In the genomic region with DNA sequence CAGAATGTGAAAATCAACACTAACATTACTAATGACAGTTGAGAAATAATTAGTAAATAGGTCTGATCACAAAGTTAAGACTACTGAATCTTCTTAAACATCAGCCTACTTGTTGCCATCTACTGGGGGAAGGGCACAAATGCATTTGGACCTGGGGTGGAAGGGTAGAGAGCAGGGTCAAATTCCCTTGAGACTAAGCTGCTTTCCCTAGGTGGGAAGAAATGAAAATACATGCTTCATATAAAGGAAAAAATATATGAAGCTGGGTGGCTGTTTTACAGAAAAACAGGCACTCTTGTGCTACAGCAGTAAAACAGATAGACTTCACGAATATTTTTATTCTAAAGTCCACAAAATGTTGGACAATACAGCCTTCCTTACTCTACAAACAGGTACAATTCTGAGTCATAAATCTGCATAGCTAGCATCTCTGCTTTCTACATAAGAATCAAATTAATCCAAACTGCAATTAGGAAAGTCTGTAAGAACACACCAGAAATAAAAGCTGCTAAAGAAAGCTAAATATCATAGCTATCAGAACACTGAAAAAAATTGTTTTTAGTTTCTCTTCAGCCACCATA, we compare ENCODE assay signal across 8 cellular contexts. TPM values are rescaled to one million over a fixed set of nuclear protein-coding genes. Genes with fewer than 3 reads are reported as not detected.
DNase-seq lines count a peak whose midpoint lies in the region; ATAC-seq, FAIRE-seq and TF ChIP-seq lines count a peak whose summit lies in the region.

No MANE protein-coding gene starts in this region.

- no peaks in the 10 kb centered on the region for H3K9me3 Mint-ChIP-seq in HFFc6

- no peaks in the 10 kb centered on the region for H3K9me3 ChIP-seq in heart left ventricle
- H3K9me3 ChIP-seq in right atrium auricular region, result no peaks in the 10 kb centered on the region
- no peaks in the 10 kb centered on the region for H3K9me3 ChIP-seq in OCI-LY3 (ENCODE audit: insufficient read depth, low read length)
- no peaks in the 10 kb centered on the region for H3K9me3 ChIP-seq in endothelial cell of umbilical vein (replicated peaks; ENCODE audit: control insufficient read depth, insufficient read depth, low read length)
- H3K9me3 ChIP-seq in small intestine (ENCODE audit: control insufficient read depth, low read depth), result no peaks in the 10 kb centered on the region

- H3K27me3 ChIP-seq in heart left ventricle, result no peaks in the 10 kb centered on the region
- no peaks in the 10 kb centered on the region for H3K27me3 ChIP-seq in right atrium auricular region
- H3K27me3 ChIP-seq in OCI-LY3 (ENCODE audit: low read depth, low read length), result no peaks in the 10 kb centered on the region
- no peaks in the 10 kb centered on the region for H3K27me3 ChIP-seq in endothelial cell of umbilical vein (ENCODE audit: control insufficient read depth in 2 of 2, insufficient read depth in 2 of 2, low read length in 2 of 2)
- H3K27me3 ChIP-seq in small intestine (ENCODE audit: control insufficient read depth in 2 of 2, insufficient read depth in 2 of 2, low read length in 2 of 2), result no peaks in the 10 kb centered on the region

- H3K27ac ChIP-seq in heart left ventricle (no peak overlapping the region), right atrium auricular region (no peak overlapping the region), OCI-LY3 (ENCODE audit: low read length) (no peak overlapping the region), endothelial cell of umbilical vein (ENCODE audit: insufficient read depth, low read depth, low read length) (no peak overlapping the region), small intestine (ENCODE audit: low read depth in 1 of 2, low read length in 1 of 2) (no peak overlapping the region)

- TF ChIP-seq CTCF in heart left ventricle (IDR thresholded peaks at IDR 0.05) (peak in 7 of 12 donors; percentile 16 to 44 (median 28)), right atrium auricular region (IDR thresholded peaks at IDR 0.05) (peak in 1 of 2 donors; percentile 48), HFFc6 (IDR thresholded peaks at IDR 0.05) (peak; percentile 39), OCI-LY3 (IDR thresholded peaks at IDR 0.05; ENCODE audit: low read depth, low read length) (peak; percentile 41), endothelial cell of umbilical vein (IDR thresholded peaks at IDR 0.05; ENCODE audit: extremely low read depth in 1 of 2, insufficient read depth in 1 of 2, low read depth in 1 of 2, low read length in 2 of 2) (peak; percentile 15 to 17)

- no peak for FAIRE-seq in endothelial cell of umbilical vein (lab: Jason Lieb, UNC)
- no peak for FAIRE-seq in small intestine (lab: Jason Lieb, UNC)

- BruUV-seq in endothelial cell of umbilical vein (replicated peaks; lab: Mats Ljungman, UMichigan), result no TSS peak

- dilution Hi-C loops in endothelial cell of umbilical vein (cut with MboI; ENCODE audit: extremely low pct_ligation_motif_present, low sequenced_read_pairs), result no loop called here

- H3K36me3 ChIP-seq in heart left ventricle, result peaks cover 0 to 32% (median 19%) of the 10 kb centered on the region in 9 donors
- H3K36me3 ChIP-seq in right atrium auricular region, result peaks cover 13% of the 10 kb centered on the region
- H3K36me3 ChIP-seq in OCI-LY3 (replicated peaks; ENCODE audit: low read depth, low read length), result peaks cover 7% of the 10 kb centered on the region
- H3K36me3 ChIP-seq in endothelial cell of umbilical vein (ENCODE audit: control insufficient read depth in 2 of 2, extremely low read depth in 1 of 2, insufficient read depth in 2 of 2, low read length in 2 of 2), result peaks cover 0 to 2% of the 10 kb centered on the region in 2 experiments
- peaks cover 0 to 5% of the 10 kb centered on the region in 2 donors for H3K36me3 ChIP-seq in small intestine (ENCODE audit: control insufficient read depth in 2 of 2, insufficient read depth in 2 of 2, low read length in 2 of 2)

- H3K27me3 Mint-ChIP-seq in HFFc6 (ENCODE audit: insufficient read depth), result no peaks in the 10 kb centered on the region; the same call in 1 of the 2 replicates

- H3K79me2 ChIP-seq in OCI-LY3 (ENCODE audit: low read length) (peaks cover 65% of the 10 kb centered on the region), endothelial cell of umbilical vein (ENCODE audit: control insufficient read depth, insufficient read depth, low read length) (peaks cover 97% of the 10 kb centered on the region)

- TF ChIP-seq POLR2A in heart left ventricle (IDR thresholded peaks at IDR 0.05) (no peak), endothelial cell of umbilical vein (IDR thresholded peaks at IDR 0.05; ENCODE audit: low read depth, low read length) (no peak)

- H3K4me1 ChIP-seq in heart left ventricle, result peaks cover 0 to 73% (median 54%) of the 10 kb centered on the region in 12 donors
- H3K4me1 ChIP-seq in right atrium auricular region, result peaks cover 0 to 64% of the 10 kb centered on the region in 2 donors
- peaks cover 15% of the 10 kb centered on the region for H3K4me1 ChIP-seq in OCI-LY3 (ENCODE audit: low read length)
- no peaks in the 10 kb centered on the region for H3K4me1 ChIP-seq in endothelial cell of umbilical vein (ENCODE audit: control insufficient read depth, extremely low read depth, insufficient read depth, low read length)
- peaks cover 2% of the 10 kb centered on the region in 2 donors for H3K4me1 ChIP-seq in small intestine (ENCODE audit: control insufficient read depth in 2 of 2, insufficient read depth in 1 of 2, low read depth in 1 of 2, low read length in 1 of 2)

- intact Hi-C loops in heart left ventricle (cut with DNase I) (loop anchor here in 4 of 10 donors (5.0 to 10.0 kb wide), 4 partner anchors 64 to 416 kb away; a partner anchor contains a TSS), endothelial cell of umbilical vein (cut with micrococcal nuclease) (loop anchor here (2.0 kb wide), 1 partner anchor 110 kb away; no protein-coding TSS in a partner anchor)

- peaks cover 45% of the 10 kb centered on the region for H3K4me1 Mint-ChIP-seq in HFFc6 (ENCODE audit: low read depth)

- H3K4me3 ChIP-seq in heart left ventricle, result no peak overlapping the region
- no peak overlapping the region for H3K4me3 ChIP-seq in right atrium auricular region
- H3K4me3 ChIP-seq in OCI-LY3 (ENCODE audit: low read length), result no peak overlapping the region
- H3K4me3 ChIP-seq in endothelial cell of umbilical vein (replicated peaks in 1 of 3; ENCODE audit: insufficient read depth in 1 of 3, low read depth in 1 of 3, low read length in 3 of 3), result no peak overlapping the region
- H3K4me3 ChIP-seq in small intestine (ENCODE audit: low read depth in 1 of 2, low read length in 2 of 2), result no peak overlapping the region

- DNase-seq in heart left ventricle (no peak), right atrium auricular region (ENCODE audit: low spot score) (no peak), HFFc6 (no peak), endothelial cell of umbilical vein (ENCODE audit: low read depth, low spot score) (peak; percentile 46), small intestine (peak; percentile 70), midbrain (lab: John Stamatoyannopoulos, UW) (no peak), foreskin melanocyte (no peak)

- CTCF ChIA-PET in endothelial cell of umbilical vein (lab: Charles Lee), result interaction anchor here (0.6 to 3.1 kb wide), 14 partner anchors 9 to 239 kb away, joined by 3 to 50 read pairs (median 5); no protein-coding TSS in a partner anchor

- peak in 2 of 4 donors; percentile 35 to 47 for ATAC-seq in heart left ventricle

- H3K36me3 Mint-ChIP-seq in HFFc6 (ENCODE audit: low read depth), result peaks cover 10% of the 10 kb centered on the region

- H2AFZ ChIP-seq in OCI-LY3 (ENCODE audit: low read depth, low read length), result no peak overlapping the region
- no peak overlapping the region for H2AFZ ChIP-seq in endothelial cell of umbilical vein (ENCODE audit: low read depth, low read length)

- H3K9ac ChIP-seq in OCI-LY3 (ENCODE audit: low read length), result no peak overlapping the region
- no peak overlapping the region for H3K9ac ChIP-seq in endothelial cell of umbilical vein (replicated peaks; ENCODE audit: extremely low read depth, insufficient read depth, low read length)

- H3K9me1 ChIP-seq in endothelial cell of umbilical vein (replicated peaks; ENCODE audit: control insufficient read depth, extremely low read depth, insufficient read depth, low read length), result no peaks in the 10 kb centered on the region

- peak overlapping the region; percentile 5; the same call in 1 of the 2 replicates for H3K4me2 ChIP-seq in OCI-LY3 (ENCODE audit: low read length)
- H3K4me2 ChIP-seq in endothelial cell of umbilical vein (ENCODE audit: insufficient read depth, low read length), result no peak overlapping the region

- POLR2A ChIA-PET in endothelial cell of umbilical vein (lab: Charles Lee), result no interaction called here

- H4K20me1 ChIP-seq in OCI-LY3 (ENCODE audit: insufficient read depth, low read length), result peaks cover 44% of the 10 kb centered on the region
- peaks cover 25% of the 10 kb centered on the region for H4K20me1 ChIP-seq in endothelial cell of umbilical vein (replicated peaks; ENCODE audit: control insufficient read depth, extremely low read depth, insufficient read depth, low read length)

- no peak overlapping the region for H3K4me3 Mint-ChIP-seq in HFFc6

- H3K27ac Mint-ChIP-seq in HFFc6, result peak overlapping the region; percentile 25; the same call in 1 of the 2 replicates

- 62 to 80% (median 70%) methylated on average over 1 of the region's 1 CpG for WGBS in heart left ventricle, 4 donors
- 14 to 48% (median 39%) methylated on average over 1 of the region's 1 CpG for WGBS in small intestine, 3 donors

RNA-seq across cellular contexts. Expression of a gene that starts 10.9 kb away (rescaled TPM):
- 100 to 1,000 TPM in 8 of 9 donors, 10 to 100 TPM in 1; 90.3 to 245 (median 208) TPM for total RNA-seq in heart left ventricle
- polyA plus RNA-seq in heart left ventricle, result 10 to 100 TPM; 16.1 to 82.3 TPM
- total RNA-seq in right atrium auricular region, result 100 to 1,000 TPM in 1 of 2 donors, 10 to 100 TPM in 1; 94.8 to 107 TPM
- 100 to 1,000 TPM; 249 to 296 (median 265) TPM for total RNA-seq in HFFc6 (2021; fragmentation: NEBNext Ultra II Directional; extraction: Animal tissue kit (Norgen Biotek cat#: 25700))
- total RNA-seq in endothelial cell of umbilical vein, result 256 and 278 TPM in 2 replicates
- polyA plus RNA-seq in endothelial cell of umbilical vein, result 37.8 and 53.8 TPM in 2 replicates
- polyA plus RNA-seq in endothelial cell of umbilical vein (2011; cell fraction: cytosol; rRNA removed), result 45.7 and 48.6 TPM in 2 replicates
- 174 and 230 TPM in 2 replicates for polyA plus RNA-seq in endothelial cell of umbilical vein (2011; cell fraction: nucleus; rRNA removed)
- polyA plus RNA-seq in endothelial cell of umbilical vein (2012), result 167 and 175 TPM in 2 replicates
- polyA minus RNA-seq in endothelial cell of umbilical vein, result 400 and 426 TPM in 2 replicates
- polyA minus RNA-seq in endothelial cell of umbilical vein (2011; cell fraction: cytosol; rRNA and poly(A)+ RNA removed), result 109 TPM
- polyA minus RNA-seq in endothelial cell of umbilical vein (2011; cell fraction: nucleus; rRNA and poly(A)+ RNA removed), result 362 and 539 TPM in 2 replicates
- 10 to 100 TPM; 16.8 to 31.2 (median 20.4) TPM for polyA plus RNA-seq in small intestine

RNA-seq across cellular contexts. Expression of a gene that starts 11.4 kb away (rescaled TPM):
- total RNA-seq in heart left ventricle, result 1 to 10 TPM in 5 of 9 donors, under 1 TPM in 4; 0.69 to 1.9 (median 1.1) TPM
- polyA plus RNA-seq in heart left ventricle, result 1 to 10 TPM in 1 of 2 donors, under 1 TPM in 1; 0.23 to 1.7 TPM
- 1 to 10 TPM in 1 of 2 donors, under 1 TPM in 1; 0.98 to 1.3 TPM for total RNA-seq in right atrium auricular region
- 1 to 10 TPM; 1.3 to 2.9 (median 2.4) TPM for total RNA-seq in HFFc6 (2021; fragmentation: NEBNext Ultra II Directional; extraction: Animal tissue kit (Norgen Biotek cat#: 25700))
- total RNA-seq in endothelial cell of umbilical vein, result 0.53 and 1.1 TPM in 2 replicates
- 0.92 and 1.2 TPM in 2 replicates for polyA plus RNA-seq in endothelial cell of umbilical vein
- 1.4 and 1.5 TPM in 2 replicates for polyA plus RNA-seq in endothelial cell of umbilical vein (2011; cell fraction: cytosol; rRNA removed)
- 1.2 and 1.6 TPM in 2 replicates for polyA plus RNA-seq in endothelial cell of umbilical vein (2011; cell fraction: nucleus; rRNA removed)
- 0.99 and 2.6 TPM in 2 replicates for polyA plus RNA-seq in endothelial cell of umbilical vein (2012)
- 1.3 and 2.8 TPM in 2 replicates for polyA minus RNA-seq in endothelial cell of umbilical vein
- 0.41 TPM for polyA minus RNA-seq in endothelial cell of umbilical vein (2011; cell fraction: cytosol; rRNA and poly(A)+ RNA removed)
- polyA minus RNA-seq in endothelial cell of umbilical vein (2011; cell fraction: nucleus; rRNA and poly(A)+ RNA removed), result 0.87 and 1.4 TPM in 2 replicates
- polyA plus RNA-seq in small intestine, result 1 to 10 TPM; 1.2 to 1.9 (median 1.3) TPM

Comparison
In these comparisons a context has a peak if more than half of its experiments do, and no peak if none do; other contexts are left out.
1. DNase-seq: peak in endothelial cell of umbilical vein (single experiment) and small intestine (single experiment); none in heart left ventricle (0 of 5), right atrium auricular region (single experiment), HFFc6 (single experiment), midbrain (single experiment) and foreskin melanocyte (single experiment).